ENCODE assay signal across 22 cellular contexts in the genomic region with DNA sequence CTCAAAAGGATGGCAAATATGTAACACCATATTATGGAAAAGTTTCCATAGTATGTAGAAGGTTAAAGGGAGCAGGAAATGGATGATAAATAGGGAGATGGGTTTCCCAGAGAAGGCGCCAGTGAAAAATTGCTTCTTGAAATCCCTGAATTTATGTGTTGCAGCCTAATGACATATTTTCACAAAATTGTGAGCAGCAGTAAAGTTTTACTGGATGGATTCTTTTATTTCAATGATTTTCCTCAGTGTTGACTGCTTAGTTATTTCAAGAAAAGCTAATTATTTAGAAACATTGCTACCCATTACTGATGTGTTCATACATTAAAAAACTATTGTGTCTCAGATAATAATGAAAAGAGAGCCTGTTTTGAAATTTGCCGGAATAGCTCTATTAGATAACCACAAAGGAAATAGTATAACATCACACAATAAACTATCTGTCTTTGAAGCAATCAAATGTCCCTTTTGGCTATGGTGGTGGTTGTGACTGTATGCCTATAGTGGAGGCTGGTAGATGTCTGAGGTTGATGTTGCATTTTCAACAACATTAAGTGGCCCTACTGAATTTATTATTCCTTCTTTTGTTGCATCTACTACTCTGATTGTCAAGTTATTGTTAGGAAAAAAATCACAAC.
"Had no signal": no experiment of that assay in that cellular context is flagged by ENCODE, and none has a peak within 500 bp of the region (broad histone marks: within the 10 kb centered on the region; RNA-seq: fewer than 3 reads in every experiment).

No MANE protein-coding gene starts in this region.

- DNase-seq: Kasumi-1, MM.1S, NCI-H1092 treated with DMSO at 0.1 percent for 48 hours, NCI-H1436, NCI-H187, NCI-H2029, NCI-H2081 treated with DMSO at 0.1 percent for 48 hours, NCI-H2171, NCI-H226, NCI-H446, NCI-H510A, NCI-H524 treated with DMSO at 0.1 percent for 48 hours, NCI-H69, NCI-H774, SHP77 treated with DMSO at 0.1 percent for 48 hours, SJCRH30, SK-N-SH, SW 1271, T-cell had no signal

- H3K27me3 ChIP-seq: SJCRH30 had no signal

- H3K4me3 ChIP-seq: K562, SJCRH30 had no signal

- H3K27ac ChIP-seq: KMS-11, RWPE1, SJCRH30 had no signal

- H3K9me3 ChIP-seq: SJCRH30, SK-N-SH had no signal

- H3K36me3 ChIP-seq: SJCRH30 had no signal

- H3K4me1 ChIP-seq: SJCRH30 had no signal

- ATAC-seq: T-cell had no signal
